10 cellular contexts compared by ENCODE assay signal in the genomic region with DNA sequence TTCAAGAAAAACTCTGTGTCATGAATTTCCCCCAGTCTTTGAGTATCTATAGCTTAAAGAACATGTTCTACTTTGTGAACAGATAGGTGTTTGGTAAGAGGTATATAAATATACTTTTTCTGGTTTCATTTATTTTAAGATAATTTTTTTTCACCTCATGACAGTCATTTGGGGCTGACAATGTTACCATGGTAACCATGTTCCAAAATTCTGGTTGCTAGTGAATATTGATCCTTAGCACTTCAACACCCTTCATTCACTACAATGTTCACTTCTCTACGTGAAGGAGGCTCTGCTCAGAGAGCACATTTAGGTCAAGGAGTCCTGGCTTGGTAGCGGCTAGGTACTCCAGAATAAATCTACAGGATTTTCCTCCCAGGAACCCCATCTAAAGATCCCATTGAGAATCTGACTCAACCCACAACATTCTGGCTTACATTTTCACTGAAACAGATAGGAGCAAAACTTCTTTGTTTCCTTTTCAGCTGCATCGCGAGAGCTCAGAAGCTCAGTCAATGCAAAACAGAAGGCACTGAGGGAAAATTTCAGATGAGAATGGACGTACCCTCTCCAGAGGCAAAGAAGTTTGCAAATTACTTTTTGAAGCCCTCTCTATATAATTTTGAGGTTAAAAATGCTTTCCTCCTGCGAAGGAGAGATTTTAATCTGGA.
A peak's percentile ranks its signal among the peaks of the same experiment; 100 is the strongest.
DNase-seq lines count a peak whose midpoint lies in the region; ATAC-seq and TF ChIP-seq lines count a peak whose summit lies in the region.
"Had no signal": no experiment of that assay in that cellular context is flagged by ENCODE, and none has a peak within 500 bp of the region (broad histone marks: within the 10 kb centered on the region; RNA-seq: fewer than 3 reads in every experiment).

No MANE protein-coding gene starts in this region.

- no peaks in the 10 kb centered on the region for H3K79me1 ChIP-seq in H9 (ENCODE audit: insufficient read depth, low read depth, low read length, poor library complexity, severe bottlenecking)

- no peak overlapping the region for H4K91ac ChIP-seq in H9 (ENCODE audit: insufficient read length, low read depth, low read length)

- TF ChIP-seq POLR2A in ovary (IDR thresholded peaks at IDR 0.05), result no peak

- H3K36me3 ChIP-seq in neural progenitor cell, result no peaks in the 10 kb centered on the region
- H3K36me3 ChIP-seq in ovary, result no peaks in the 10 kb centered on the region
- H3K36me3 ChIP-seq: MG63 had no signal

- intact Hi-C loops in ovary (cut with DNase I), result no loop called here

- H2BK5ac ChIP-seq in H9 (ENCODE audit: insufficient read length, low read length), result no peak overlapping the region

- H4K20me1 ChIP-seq in neural progenitor cell (ENCODE audit: low read depth) (no peaks in the 10 kb centered on the region), H9 (ENCODE audit: control insufficient read depth, insufficient read depth, insufficient read length) (no peaks in the 10 kb centered on the region)

- H2BK12ac ChIP-seq in H9 (ENCODE audit: insufficient read length, low read depth, low read length), result no peak overlapping the region

- H3K27me3 ChIP-seq in neural progenitor cell (no peaks in the 10 kb centered on the region), ovary (no peaks in the 10 kb centered on the region), H9 (ENCODE audit: insufficient read depth, low read length) (no peaks in the 10 kb centered on the region)
- H3K27me3 ChIP-seq: MG63 had no signal

- H3K27ac ChIP-seq in neural progenitor cell, result no peak overlapping the region
- H3K27ac ChIP-seq in ovary, result no peak overlapping the region
- no peak overlapping the region for H3K27ac ChIP-seq in H9 (ENCODE audit: insufficient read length, low read depth, low read length)

- no peaks in the 10 kb centered on the region for H3K9me3 Mint-ChIP-seq in IgD-negative memory B cell
- no peaks in the 10 kb centered on the region for H3K9me3 Mint-ChIP-seq in chondrocyte (ENCODE audit: low read depth)
- H3K9me3 Mint-ChIP-seq in neural progenitor cell, result no peaks in the 10 kb centered on the region
- H3K9me3 Mint-ChIP-seq in effector memory CD8-positive, alpha-beta T cell, result no peaks in the 10 kb centered on the region
- no peaks in the 10 kb centered on the region for H3K9me3 Mint-ChIP-seq in H9

- H3K4me1 Mint-ChIP-seq in IgD-negative memory B cell (peaks cover 12 to 42% (median 26%) of the 10 kb centered on the region in 3 donors), chondrocyte (ENCODE audit: low read depth) (peaks cover 60% of the 10 kb centered on the region), neural progenitor cell (peaks cover 13% of the 10 kb centered on the region), H9 (peaks cover 12 to 13% of the 10 kb centered on the region in 2 experiments)
- peaks cover 6 to 7% of the 10 kb centered on the region in 2 donors for H3K4me1 Mint-ChIP-seq in effector memory CD8-positive, alpha-beta T cell (ENCODE audit: low read depth in 2 of 2)

- peak overlapping the region in 3 of 4 donors; percentile 54 to 76 (median 71) for H3K4me3 Mint-ChIP-seq in IgD-negative memory B cell
- H3K4me3 Mint-ChIP-seq in chondrocyte (ENCODE audit: unreplicated experiment), result no peak overlapping the region
- H3K4me3 Mint-ChIP-seq in neural progenitor cell, result no peak overlapping the region
- peak overlapping the region in 1 of 2 donors; percentile 33 for H3K4me3 Mint-ChIP-seq in effector memory CD8-positive, alpha-beta T cell
- H3K4me3 Mint-ChIP-seq in H9, result no peak overlapping the region

- no peak overlapping the region for H2BK120ac ChIP-seq in H9 (ENCODE audit: low read depth, low read length, poor library complexity, severe bottlenecking)

- H3K27ac Mint-ChIP-seq in IgD-negative memory B cell, result peak overlapping the region in 2 of 3 donors; percentile 77 to 86
- H3K27ac Mint-ChIP-seq in chondrocyte (ENCODE audit: unreplicated experiment), result peak overlapping the region; percentile 92
- no peak overlapping the region for H3K27ac Mint-ChIP-seq in neural progenitor cell
- no peak overlapping the region for H3K27ac Mint-ChIP-seq in effector memory CD8-positive, alpha-beta T cell
- 0 out of 7 replicates have a peak overlapping the region, but pooled peaks of 1 of the 3 experiments have one; percentile 68 for H3K27ac Mint-ChIP-seq in H9

- no peak overlapping the region for H3K4ac ChIP-seq in H9 (ENCODE audit: low read depth, low read length)

- no peak overlapping the region for H3K23ac ChIP-seq in H9 (ENCODE audit: insufficient read length, low read depth, low read length)

- H2AFZ ChIP-seq in neural progenitor cell (replicated peaks) (peak overlapping the region; percentile 95), H9 (ENCODE audit: low read length) (no peak overlapping the region)

- no peak overlapping the region for H2BK15ac ChIP-seq in H9 (ENCODE audit: low read depth, low read length)

- no peaks in the 10 kb centered on the region for H3K23me2 ChIP-seq in H9 (ENCODE audit: insufficient read length, low read depth, low read length, poor library complexity, severe bottlenecking)

- H3K4me1 ChIP-seq in neural progenitor cell (peaks cover 4% of the 10 kb centered on the region), ovary (ENCODE audit: insufficient read depth) (peaks cover 8% of the 10 kb centered on the region), H9 (ENCODE audit: insufficient read depth, low read length) (no peaks in the 10 kb centered on the region)

- H3K18ac ChIP-seq in H9 (ENCODE audit: insufficient read length, low read depth, low read length), result no peak overlapping the region

- no peak overlapping the region for H2BK20ac ChIP-seq in H9 (ENCODE audit: low read depth, low read length, poor library complexity, severe bottlenecking)

- H3K27me3 Mint-ChIP-seq in IgD-negative memory B cell, result no peaks in the 10 kb centered on the region
- H3K27me3 Mint-ChIP-seq in chondrocyte (ENCODE audit: low read depth), result no peaks in the 10 kb centered on the region
- H3K27me3 Mint-ChIP-seq in neural progenitor cell (ENCODE audit: insufficient read depth, low read depth), result peaks cover 4% of the 10 kb centered on the region
- no peaks in the 10 kb centered on the region for H3K27me3 Mint-ChIP-seq in effector memory CD8-positive, alpha-beta T cell
- H3K27me3 Mint-ChIP-seq in H9 (ENCODE audit: low read depth), result no peaks in the 10 kb centered on the region

- H3T11ph ChIP-seq in H9 (ENCODE audit: low read length), result no peak overlapping the region

- H3K9me3 ChIP-seq in neural progenitor cell (ENCODE audit: low read depth), result no peaks in the 10 kb centered on the region
- no peaks in the 10 kb centered on the region for H3K9me3 ChIP-seq in ovary
- no peaks in the 10 kb centered on the region for H3K9me3 ChIP-seq in H9 (ENCODE audit: control insufficient read depth, low read depth, low read length)
- H3K9me3 ChIP-seq: MG63 had no signal

- peaks cover 10% of the 10 kb centered on the region for H3K36me3 Mint-ChIP-seq in IgD-negative memory B cell
- no peaks in the 10 kb centered on the region for H3K36me3 Mint-ChIP-seq in chondrocyte (ENCODE audit: low read depth)
- no peaks in the 10 kb centered on the region for H3K36me3 Mint-ChIP-seq in neural progenitor cell
- H3K36me3 Mint-ChIP-seq in effector memory CD8-positive, alpha-beta T cell (ENCODE audit: insufficient read depth), result no peaks in the 10 kb centered on the region
- no peaks in the 10 kb centered on the region for H3K36me3 Mint-ChIP-seq in H9 (ENCODE audit: insufficient read depth in 1 of 3, low read depth in 3 of 3)

- H3K4me3 ChIP-seq in AG10803 (ENCODE audit: low read length) (no peak overlapping the region), neural progenitor cell (no peak overlapping the region), ovary (no peak overlapping the region)
- H3K4me3 ChIP-seq: MG63 had no signal

- H2AK5ac ChIP-seq in H9 (ENCODE audit: insufficient read length, low read length), result no peak overlapping the region

- no peak for ATAC-seq in GM19397 (IDR thresholded peaks at IDR 0.05; ENCODE audit: unreplicated experiment)
- no peak for ATAC-seq in effector memory CD8-positive, alpha-beta T cell (replicated peaks)

- TF ChIP-seq CTCF in AG10803 (conservative IDR thresholded peaks at IDR 0.05; ENCODE audit: low read length), result no peak
- TF ChIP-seq CTCF in chondrocyte (IDR thresholded peaks at IDR 0.05), result no peak
- TF ChIP-seq CTCF in neural progenitor cell (IDR thresholded peaks at IDR 0.05), result no peak
- TF ChIP-seq CTCF in ovary (IDR thresholded peaks at IDR 0.05), result no peak
- TF ChIP-seq CTCF in H9 (conservative IDR thresholded peaks at IDR 0.05), result no peak

- H3F3A ChIP-seq in neural progenitor cell (ENCODE audit: low read depth), result no peaks in the 10 kb centered on the region

- DNase-seq in AG10803 (ENCODE audit: low read depth), result peak; percentile 38
- no peak for DNase-seq in chondrocyte (ENCODE audit: low spot score)
- no peak for DNase-seq in neural progenitor cell (ENCODE audit: low spot score)
- no peak for DNase-seq in ovary
- DNase-seq in effector memory CD8-positive, alpha-beta T cell, result no peak
- no peak for DNase-seq in H9
- DNase-seq: MG63, NCI-H774 had no signal

- H4K8ac ChIP-seq in H9 (replicated peaks; ENCODE audit: insufficient read length, low read depth, low read length), result no peak overlapping the region

- 23 to 46% (median 26%) methylated on average over 6 of the region's 6 CpGs for WGBS in ovary, 3 donors
- no CpG with 5 or more reads among the region's 6 CpGs for WGBS in H9 (ENCODE audit: extremely low coverage, insufficient read length, low lambda C conversion rate)

- TF ChIP-seq EP300 in ovary (IDR thresholded peaks at IDR 0.05), result no peak

- H3K4me2 ChIP-seq in neural progenitor cell, result no peak overlapping the region
- no peak overlapping the region for H3K4me2 ChIP-seq in H9 (ENCODE audit: insufficient read depth, insufficient read length, low read length)

- H3K14ac ChIP-seq in H9 (ENCODE audit: insufficient read depth, low read length), result no peak overlapping the region

- no peak overlapping the region for H4K5ac ChIP-seq in H9 (ENCODE audit: insufficient read length, low read depth, low read length)

- no peak overlapping the region for H3K9ac ChIP-seq in neural progenitor cell
- no peak overlapping the region for H3K9ac ChIP-seq in H9 (ENCODE audit: extremely low read depth, insufficient read length, low read length)

- no peak overlapping the region for H3K56ac ChIP-seq in H9 (ENCODE audit: insufficient read length, low read depth, low read length)

- H3K79me2 ChIP-seq in neural progenitor cell (ENCODE audit: low read depth), result no peaks in the 10 kb centered on the region
- no peaks in the 10 kb centered on the region for H3K79me2 ChIP-seq in H9 (ENCODE audit: insufficient read depth, low read length)

Comparison
In these comparisons a context has a peak if more than half of its experiments do, and no peak if none do; other contexts are left out.
1. H3K27ac Mint-ChIP-seq: peak in IgD-negative memory B cell (2 of 3) and chondrocyte (single experiment); none in neural progenitor cell (single experiment) and effector memory CD8-positive, alpha-beta T cell (0 of 2).
2. H3K4me3 Mint-ChIP-seq: peak in IgD-negative memory B cell (3 of 4); none in chondrocyte (single experiment), neural progenitor cell (single experiment) and H9 (0 of 2).